14 cellular contexts compared by ENCODE assay signal in the genomic region with DNA sequence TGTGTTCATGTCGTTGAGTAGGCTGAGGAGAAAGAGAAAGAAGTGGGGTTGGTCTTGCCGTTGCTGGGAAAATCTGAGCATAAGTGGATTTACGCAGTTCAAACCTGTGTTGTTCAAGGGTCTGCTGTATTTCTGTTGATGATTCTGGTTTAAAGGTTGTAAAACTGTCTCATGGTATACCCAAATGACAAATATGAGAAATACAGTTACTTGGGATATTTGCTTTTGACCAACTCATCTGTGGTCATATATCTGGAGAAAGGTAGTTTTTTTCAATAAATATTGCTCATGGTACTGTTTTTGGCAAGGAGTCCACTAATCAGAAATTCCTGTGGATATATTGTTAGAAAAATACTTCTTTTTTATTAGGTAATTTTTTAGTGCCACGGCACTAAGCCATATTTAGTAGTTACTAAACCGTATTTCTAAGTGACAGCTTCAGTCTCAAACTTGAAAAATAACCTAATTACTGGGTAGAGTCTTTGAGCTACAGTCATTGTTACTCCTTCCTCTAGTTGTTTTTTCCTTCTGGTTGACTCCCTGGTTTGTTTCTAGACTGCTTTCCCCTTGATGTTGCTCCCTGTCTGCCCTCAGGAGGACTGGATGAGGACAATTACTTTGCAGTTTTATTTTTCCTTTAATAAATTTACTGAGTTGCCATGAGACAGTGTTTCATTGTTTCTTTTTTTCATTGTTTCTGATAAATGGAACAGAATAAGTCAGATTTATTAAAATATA.
"Had no signal": no experiment of that assay in that cellular context is flagged by ENCODE, and none has a peak within 500 bp of the region (broad histone marks: within the 10 kb centered on the region; RNA-seq: fewer than 3 reads in every experiment).

No MANE protein-coding gene starts in this region.

- H3K4me3 ChIP-seq: coronary artery, hepatocyte, thyroid gland had no signal

- H3K27me3 ChIP-seq: hepatocyte, neutrophil, thyroid gland had no signal

- H3K27ac ChIP-seq: coronary artery, hepatocyte, neutrophil, thyroid gland had no signal

- ATAC-seq: activated CD8-positive, alpha-beta T cell treated with anti-CD3 and anti-CD28 coated beads, Interleukin-2, amount 10 ng/mL, durations not matched to agents 7 days and 5 days; effector memory CD8-positive, alpha-beta T cell; right cardiac atrium had no signal

- H3K9me3 Mint-ChIP-seq: effector memory CD8-positive, alpha-beta T cell had no signal

- H3K27me3 Mint-ChIP-seq: effector memory CD8-positive, alpha-beta T cell; progenitor cell of endocrine pancreas had no signal

- H3K4me3 Mint-ChIP-seq: activated CD8-positive, alpha-beta T cell treated with anti-CD3 and anti-CD28 coated beads, Interleukin-2, amount 10 ng/mL, durations not matched to agents 7 days and 5 days; effector memory CD8-positive, alpha-beta T cell had no signal

- DNase-seq: activated CD4-positive, alpha-beta T cell treated with anti-CD3 and anti-CD28 coated beads for 1 hour; activated CD8-positive, alpha-beta memory T cell treated with anti-CD3 and anti-CD28 coated beads, Interleukin-2, amount 50 U/mL, for 48 hours; activated CD8-positive, alpha-beta T cell treated with anti-CD3 and anti-CD28 coated beads, Interleukin-2, amount 10 ng/mL, durations not matched to agents 7 days and 5 days; activated effector memory CD4-positive, alpha-beta T cell treated with Interleukin-2 at 50 U/mL for 16 hours; effector memory CD8-positive, alpha-beta T cell; kidney glomerular epithelial cell; mesendoderm; right cardiac atrium; small intestine; thyroid gland had no signal

- H3K9me3 ChIP-seq: neutrophil, thyroid gland had no signal

- H3K4me1 ChIP-seq: thyroid gland had no signal

- H3K27ac Mint-ChIP-seq: activated CD8-positive, alpha-beta T cell treated with anti-CD3 and anti-CD28 coated beads, Interleukin-2, amount 10 ng/mL, durations not matched to agents 7 days and 5 days; effector memory CD8-positive, alpha-beta T cell; progenitor cell of endocrine pancreas had no signal
